11 cellular contexts compared by ENCODE assay signal in the genomic region with DNA sequence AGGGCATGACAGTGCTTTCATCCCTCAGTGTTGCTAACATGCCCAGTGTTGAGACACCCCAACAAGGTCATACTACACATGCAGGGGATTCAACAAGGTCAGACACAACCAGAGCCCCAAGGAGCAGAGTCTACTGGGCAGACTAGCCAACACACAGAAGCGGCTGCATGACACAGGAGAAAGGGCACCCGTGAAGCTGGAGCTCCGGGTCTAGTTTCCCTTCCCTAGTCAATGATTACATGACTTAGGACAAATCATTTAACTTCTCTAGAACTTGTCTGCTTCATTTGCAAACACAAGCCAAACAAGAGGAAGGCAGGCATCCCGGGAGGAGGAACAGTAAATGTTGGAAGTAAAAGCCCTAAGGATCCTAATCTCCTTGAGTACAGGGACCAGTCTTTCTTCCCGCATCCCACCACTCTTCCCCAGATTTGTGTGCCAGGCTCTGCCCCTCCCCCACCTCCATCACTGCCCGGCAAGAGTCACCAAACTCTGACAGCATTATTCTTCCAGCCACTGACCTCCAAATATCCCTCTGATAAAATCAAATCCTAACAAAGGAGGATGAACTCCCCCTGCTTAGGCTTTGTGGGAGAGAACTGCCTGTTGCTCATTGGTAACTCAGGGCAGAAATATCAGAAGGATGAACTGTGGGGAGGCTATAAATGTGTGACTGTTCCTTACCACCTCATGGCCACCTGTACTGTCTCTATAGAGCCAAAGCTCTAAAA.
A peak's percentile ranks its signal among the peaks of the same experiment; 100 is the strongest.
DNase-seq lines count a peak whose midpoint lies in the region; ATAC-seq and TF ChIP-seq lines count a peak whose summit lies in the region.
"Had no signal": no experiment of that assay in that cellular context is flagged by ENCODE, and none has a peak within 500 bp of the region (broad histone marks: within the 10 kb centered on the region; RNA-seq: fewer than 3 reads in every experiment).

No MANE protein-coding gene starts in this region.

- peak overlapping the region; percentile 81 for H2BK120ac ChIP-seq in IMR-90 (ENCODE audit: low read depth, low read length)
- H2BK120ac ChIP-seq in mesenchymal stem cell (ENCODE audit: low read depth, low read length): no peak overlapping the region

- no peak overlapping the region for H3K56ac ChIP-seq in IMR-90 (ENCODE audit: extremely low read depth, insufficient read depth, low read length)

- peak overlapping the region; percentile 76 for H2AK5ac ChIP-seq in IMR-90 (ENCODE audit: low read depth, low read length)
- H2AK5ac ChIP-seq in mesenchymal stem cell (ENCODE audit: low read length, severe bottlenecking): peak overlapping the region; percentile 18

- H3K9ac ChIP-seq in IMR-90 (ENCODE audit: low read depth, low read length) (no peak overlapping the region), mammary epithelial cell (ENCODE audit: insufficient read depth, low read length) (no peak overlapping the region), mesenchymal stem cell (ENCODE audit: low read length) (no peak overlapping the region)

- TF ChIP-seq POLR2A in IMR-90 (IDR thresholded peaks at IDR 0.05; ENCODE audit: low read depth, low read length): no peak

- in situ Hi-C loops in IMR-90 (cut with MboI; ENCODE audit: low sequenced_read_pairs) (no loop called here), mammary epithelial cell (cut with MboI; ENCODE audit: low sequenced_read_pairs in 2 of 2) (no loop called here)

- H2AK9ac ChIP-seq in IMR-90 (replicated peaks; ENCODE audit: low read depth, low read length, poor library complexity): peak overlapping the region; percentile 7

- WGBS in IMR-90 (ENCODE audit: extremely low coverage in 2 of 2, insufficient read length in 1 of 2), 2 experiments: 60% methylated on average over 1 of the region's 6 CpGs; no CpG with 5 or more reads in 1 of the 2 experiments
- 76% methylated on average over 6 of the region's 6 CpGs for WGBS in mammary epithelial cell (ENCODE audit: low coverage, missing lambda C conversion rate)
- 82% methylated on average over 5 of the region's 6 CpGs for WGBS in mesenchymal stem cell

- H3K4me3 ChIP-seq in IMR-90 (ENCODE audit: insufficient read depth, low read depth, low read length) (no peak overlapping the region), mammary epithelial cell (replicated peaks in 1 of 3; ENCODE audit: insufficient read depth in 1 of 3, low read depth in 2 of 3, low read length in 3 of 3) (no peak overlapping the region), mesenchymal stem cell (ENCODE audit: insufficient read depth in 1 of 2, low read depth in 1 of 2, low read length in 2 of 2) (no peak overlapping the region), tibial artery (no peak overlapping the region)

- ATAC-seq in IMR-90 (ENCODE audit: low read depth) (no peak), GM21529 (IDR thresholded peaks at IDR 0.05; ENCODE audit: unreplicated experiment) (no peak)

- BruUV-seq in IMR-90 (replicated peaks; lab: Mats Ljungman, UMichigan) (no TSS peak), mammary epithelial cell (replicated peaks; lab: Mats Ljungman, UMichigan) (no TSS peak)

- H2AFZ ChIP-seq in IMR-90 (replicated peaks; ENCODE audit: low read length, poor library complexity) (peak overlapping the region; percentile 26), mammary epithelial cell (ENCODE audit: low read depth, low read length) (peak overlapping the region; percentile 31), mesenchymal stem cell (ENCODE audit: low read depth, low read length) (no peak overlapping the region)

- H3K9me3 ChIP-seq in IMR-90 (ENCODE audit: control insufficient read depth, insufficient read depth, low read length): no peaks in the 10 kb centered on the region
- no peaks in the 10 kb centered on the region for H3K9me3 ChIP-seq in mammary epithelial cell (replicated peaks; ENCODE audit: insufficient read depth, low read length)
- H3K9me3 ChIP-seq in mesenchymal stem cell (ENCODE audit: control insufficient read depth, low read length): no peaks in the 10 kb centered on the region
- no peaks in the 10 kb centered on the region for H3K9me3 ChIP-seq in tibial artery

- POLR2A ChIA-PET in IMR-90 (lab: Charles Lee; ENCODE audit: unreplicated experiment): no interaction called here

- peaks cover 33% of the 10 kb centered on the region for H3K79me2 ChIP-seq in mammary epithelial cell (ENCODE audit: insufficient read depth, low read length)

- H3K9me1 ChIP-seq in IMR-90 (ENCODE audit: insufficient read depth, low read length): peaks cover 28% of the 10 kb centered on the region

- H4K91ac ChIP-seq in IMR-90 (ENCODE audit: insufficient read depth, low read depth, low read length): peak overlapping the region; percentile 76
- H4K91ac ChIP-seq in mesenchymal stem cell (ENCODE audit: low read length): no peak overlapping the region

- H4K8ac ChIP-seq in IMR-90 (ENCODE audit: low read depth in 2 of 2, low read length in 2 of 2): peak overlapping the region in 1 of 2 experiments; percentile 42; a peak in 1 of 4 replicates
- H4K8ac ChIP-seq in mesenchymal stem cell (ENCODE audit: low read length): no peak overlapping the region

- H3K18ac ChIP-seq in IMR-90 (ENCODE audit: low read depth, low read length): peak overlapping the region; percentile 3
- H3K18ac ChIP-seq in mesenchymal stem cell (ENCODE audit: low read depth in 1 of 2, low read length in 2 of 2): peak overlapping the region in 1 of 2 experiments; percentile 59

- H3K23ac ChIP-seq in IMR-90 (ENCODE audit: low read depth, low read length) (peak overlapping the region; percentile 83; the same call in 1 of the 2 replicates), mesenchymal stem cell (ENCODE audit: low read length in 2 of 2) (no peak overlapping the region)

- no peak overlapping the region for H2BK5ac ChIP-seq in IMR-90 (ENCODE audit: low read depth, low read length, poor library complexity, severe bottlenecking)
- no peak overlapping the region for H2BK5ac ChIP-seq in mesenchymal stem cell (ENCODE audit: low read depth, low read length, poor library complexity, severe bottlenecking)

- no peak for TF ChIP-seq RAD21 in IMR-90 (IDR thresholded peaks at IDR 0.05; ENCODE audit: low read length)

- H3K4me1 ChIP-seq in IMR-90 (ENCODE audit: control insufficient read depth, insufficient read depth, low read length) (peaks cover 33% of the 10 kb centered on the region), mammary epithelial cell (ENCODE audit: insufficient read depth, low read length) (peaks cover 47% of the 10 kb centered on the region), mesenchymal stem cell (ENCODE audit: control insufficient read depth, insufficient read depth, low read depth, low read length) (peaks cover 28% of the 10 kb centered on the region), tibial artery (peaks cover 0 to 95% (median 60%) of the 10 kb centered on the region in 4 donors)

- peak overlapping the region; percentile 87 for H2BK20ac ChIP-seq in IMR-90 (ENCODE audit: low read depth, low read length)

- H3K36me3 ChIP-seq in IMR-90 (ENCODE audit: control insufficient read depth, insufficient read depth, low read length): no peaks in the 10 kb centered on the region
- H3K36me3 ChIP-seq in mammary epithelial cell (ENCODE audit: insufficient read depth, low read length): no peaks in the 10 kb centered on the region
- peaks cover 0 to 2% of the 10 kb centered on the region in 2 experiments for H3K36me3 ChIP-seq in mesenchymal stem cell (ENCODE audit: control insufficient read depth in 1 of 2, insufficient read depth in 2 of 2, low read depth in 1 of 2, low read length in 2 of 2)
- no peaks in the 10 kb centered on the region for H3K36me3 ChIP-seq in tibial artery
- H3K36me3 ChIP-seq: WERI-Rb-1 had no signal

- H3K79me1 ChIP-seq in IMR-90 (ENCODE audit: low read depth in 1 of 2, low read length in 2 of 2) (peaks cover 0 to 33% of the 10 kb centered on the region in 2 experiments; a peak in 2 of 4 replicates), mesenchymal stem cell (replicated peaks; ENCODE audit: low read length, poor library complexity, severe bottlenecking) (peaks cover 15% of the 10 kb centered on the region)

- no peak for TF ChIP-seq CTCF in IMR-90 (conservative IDR thresholded peaks at IDR 0.05; ENCODE audit: low read depth, low read length)
- TF ChIP-seq CTCF in mammary epithelial cell (conservative IDR thresholded peaks at IDR 0.05 in 1 of 2, IDR thresholded peaks at IDR 0.05 in 1 of 2; ENCODE audit: extremely low read depth in 1 of 2, insufficient read depth in 1 of 2, low read depth in 1 of 2, low read length in 2 of 2): no peak
- no peak for TF ChIP-seq CTCF in tibial artery (IDR thresholded peaks at IDR 0.05)

- H3K14ac ChIP-seq in IMR-90 (replicated peaks; ENCODE audit: low read depth, low read length): peak overlapping the region; percentile 43
- no peak overlapping the region for H3K14ac ChIP-seq in mesenchymal stem cell (ENCODE audit: low read length in 2 of 2)

- intact Hi-C loops in IMR-90 (cut with micrococcal nuclease): loop anchor here (10.0 kb wide), 2 partner anchors 51 to 181 kb away; no protein-coding TSS in a partner anchor
- intact Hi-C loops in mammary epithelial cell (cut with micrococcal nuclease): no loop called here
- intact Hi-C loops in tibial artery (cut with DNase I; ENCODE audit: low total_unique reads): no loop called here

- H3K27me3 ChIP-seq in IMR-90 (ENCODE audit: control insufficient read depth, insufficient read depth, low read length) (no peaks in the 10 kb centered on the region), mammary epithelial cell (ENCODE audit: insufficient read depth, low read length) (no peaks in the 10 kb centered on the region), mesenchymal stem cell (ENCODE audit: control insufficient read depth in 1 of 2, insufficient read depth in 1 of 2, low read length in 2 of 2) (no peaks in the 10 kb centered on the region), tibial artery (no peaks in the 10 kb centered on the region)

- peak overlapping the region; percentile 7 to 9 for H2BK12ac ChIP-seq in mesenchymal stem cell (ENCODE audit: low read length in 2 of 2)

- H3K4me2 ChIP-seq in IMR-90 (ENCODE audit: low read depth, low read length) (no peak overlapping the region), mammary epithelial cell (ENCODE audit: insufficient read depth, low read depth, low read length) (no peak overlapping the region), mesenchymal stem cell (ENCODE audit: low read length, poor library complexity, severe bottlenecking) (peak overlapping the region; percentile 17)

- H3K27ac ChIP-seq in IMR-90 (ENCODE audit: insufficient read depth, low read length): no peak overlapping the region
- no peak overlapping the region for H3K27ac ChIP-seq in mammary epithelial cell (ENCODE audit: insufficient read depth, low read depth, low read length)
- H3K27ac ChIP-seq in mesenchymal stem cell (ENCODE audit: low read length, poor library complexity, severe bottlenecking): peak overlapping the region; percentile 72
- peak overlapping the region; percentile 77 to 82 for H3K27ac ChIP-seq in tibial artery
- H3K27ac ChIP-seq: WERI-Rb-1 had no signal

- dilution Hi-C loops in IMR-90 (cut with HindIII; ENCODE audit: low sequenced_read_pairs, unreplicated experiment) (no loop called here), mammary epithelial cell (cut with HindIII; ENCODE audit: low sequenced_read_pairs) (no loop called here)

- H2BK15ac ChIP-seq in IMR-90 (ENCODE audit: low read depth, low read length): peak overlapping the region; percentile 77; the same call in 1 of the 3 replicates
- H2BK15ac ChIP-seq in mesenchymal stem cell (ENCODE audit: low read depth, poor library complexity, severe bottlenecking): no peak overlapping the region

- DNase-seq in IMR-90 (no peak), mammary epithelial cell (no peak), mesenchymal stem cell (no peak), tibial artery (no peak), islet precursor cell (no peak)
- DNase-seq in activated CD8-positive, alpha-beta memory T cell treated with anti-CD3 and anti-CD28 coated beads, Interleukin-2, amount 50 U/mL, for 4 hours: no peak
- DNase-seq: activated gamma-delta T cell; CD4-positive, CD25-positive, alpha-beta regulatory T cell; NCI-H226; WERI-Rb-1 had no signal

- CTCF ChIA-PET in IMR-90 (lab: Yijun Ruan, JAX): interaction anchor here (0.6 to 1.6 kb wide), 3 partner anchors 8 to 11 kb away, joined by 3 read pairs; no protein-coding TSS in a partner anchor
- CTCF ChIA-PET in mammary epithelial cell (lab: Charles Lee; ENCODE audit: low non-redundant PET): no interaction called here

- H4K20me1 ChIP-seq in IMR-90 (ENCODE audit: insufficient read depth, low read length) (no peaks in the 10 kb centered on the region), mammary epithelial cell (ENCODE audit: insufficient read depth, low read length) (no peaks in the 10 kb centered on the region)

- peak overlapping the region; percentile 66 for H4K5ac ChIP-seq in IMR-90 (ENCODE audit: low read depth, low read length)

- peak overlapping the region; percentile 85 for H3K4ac ChIP-seq in IMR-90 (ENCODE audit: low read depth, low read length)
- H3K4ac ChIP-seq in mesenchymal stem cell (ENCODE audit: low read depth in 1 of 2, low read length in 2 of 2): peak overlapping the region in 1 of 2 experiments; percentile 7

Comparison
In these comparisons a context has a peak if more than half of its experiments do, and no peak if none do; other contexts are left out.
1. H3K27ac ChIP-seq: peak in mesenchymal stem cell (single experiment) and tibial artery (2 of 2); none in IMR-90 (single experiment) and mammary epithelial cell (single experiment).